ENCODE assay signal across 8 cellular contexts in the genomic region with DNA sequence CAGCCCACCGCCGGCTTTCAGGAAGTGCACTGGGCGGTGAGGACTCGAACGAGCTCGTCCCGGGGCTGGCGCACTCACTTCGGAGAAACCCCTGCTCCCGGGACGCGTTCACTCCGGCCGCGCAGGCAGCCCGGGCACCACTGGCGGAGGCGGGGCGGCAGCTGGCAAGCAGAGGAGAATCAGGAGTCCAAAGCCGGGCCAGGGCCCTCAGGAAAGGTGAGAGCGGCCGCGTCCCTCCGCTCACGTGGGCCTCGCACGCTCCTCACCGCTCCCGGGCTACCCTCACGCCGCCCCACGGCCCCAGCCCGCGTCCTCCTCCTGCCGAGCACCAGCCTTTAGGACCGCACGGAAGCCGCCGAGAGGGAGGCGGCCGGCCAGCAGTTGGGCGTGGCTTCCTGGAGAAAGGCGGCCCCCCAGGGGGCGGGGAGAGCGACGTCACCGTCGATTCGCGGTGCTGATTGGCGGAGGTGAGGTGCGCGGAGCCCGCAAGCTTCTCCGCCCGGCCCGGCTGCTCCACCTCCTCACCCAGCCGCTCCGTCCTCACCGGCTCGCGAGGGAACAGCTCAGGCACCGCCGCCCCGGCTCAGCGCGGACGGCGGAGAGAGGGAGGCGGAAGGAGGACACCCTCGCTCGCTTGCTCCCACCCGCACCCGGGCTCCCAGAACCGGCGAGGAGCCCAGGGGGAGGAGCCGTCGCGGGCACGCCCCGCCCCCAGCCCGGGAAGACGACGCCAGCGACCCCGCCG. TPM values are rescaled to one million over a fixed set of nuclear protein-coding genes. Genes with fewer than 3 reads are reported as not detected.
DNase-seq lines count a peak whose midpoint lies in the region; ATAC-seq and TF ChIP-seq lines count a peak whose summit lies in the region.

TSS of gene ZCCHC2 (plus strand) at position 516 of the 745 bp plus-strand sequence. CDS start 400 bp downstream, outside the sequence.

- H3K4me1 Mint-ChIP-seq in T-helper 1 cell treated with Interleukin-12 subunit alpha and Interleukin-12 subunit beta and Interleukin-4 antibody, amounts not matched to agents 30 μg/mL and 1 μg/mL, for 36 hours (ENCODE audit: low read depth): peaks cover 29% of the 10 kb centered on the region
- H3K4me1 Mint-ChIP-seq in progenitor cell of endocrine pancreas (ENCODE audit: low read depth): peaks cover 19% of the 10 kb centered on the region

- H3K27ac Mint-ChIP-seq in T-helper 1 cell treated with Interleukin-12 subunit alpha and Interleukin-12 subunit beta and Interleukin-4 antibody, amounts not matched to agents 30 μg/mL and 1 μg/mL, for 36 hours: peak within 1 kb of the TSS; percentile 80
- H3K27ac Mint-ChIP-seq in progenitor cell of endocrine pancreas: peak within 1 kb of the TSS; percentile 84

- peaks cover 5% of the 10 kb centered on the region for H3K9me3 Mint-ChIP-seq in T-helper 1 cell treated with Interleukin-12 subunit alpha and Interleukin-12 subunit beta and Interleukin-4 antibody, amounts not matched to agents 30 μg/mL and 1 μg/mL, for 36 hours
- no peaks in the 10 kb centered on the region for H3K9me3 Mint-ChIP-seq in progenitor cell of endocrine pancreas (ENCODE audit: low read depth)

- intact Hi-C loops in left cardiac atrium (cut with DNase I): loop anchor here (5.0 kb wide), 2 partner anchors 70 to 95 kb away; no protein-coding TSS in a partner anchor

- in situ Hi-C loops in GM13977 (cut with MboI; ENCODE audit: low pct_unique_long_range_greater_than_20kb, low sequenced_read_pairs, unreplicated experiment): no loop called here

- peak; percentile 65 for ATAC-seq in HG02884 (IDR thresholded peaks at IDR 0.05; ENCODE audit: unreplicated experiment)
- peak; percentile 87 to 89 for ATAC-seq in left cardiac atrium

- H3K27me3 Mint-ChIP-seq in T-helper 1 cell treated with Interleukin-12 subunit alpha and Interleukin-12 subunit beta and Interleukin-4 antibody, amounts not matched to agents 30 μg/mL and 1 μg/mL, for 36 hours (ENCODE audit: low read depth): peaks cover 6% of the 10 kb centered on the region
- peaks cover 6% of the 10 kb centered on the region for H3K27me3 Mint-ChIP-seq in progenitor cell of endocrine pancreas

- peaks cover 26% of the 10 kb centered on the region for H3K36me3 Mint-ChIP-seq in T-helper 1 cell treated with Interleukin-12 subunit alpha and Interleukin-12 subunit beta and Interleukin-4 antibody, amounts not matched to agents 30 μg/mL and 1 μg/mL, for 36 hours (ENCODE audit: low read depth)
- H3K36me3 Mint-ChIP-seq in progenitor cell of endocrine pancreas (ENCODE audit: insufficient read depth): no peaks in the 10 kb centered on the region

- no peak for TF ChIP-seq CTCF in GM13977 (IDR thresholded peaks at IDR 0.05; ENCODE audit: extremely low read depth, insufficient read depth, missing control alignments)
- TF ChIP-seq CTCF in progenitor cell of endocrine pancreas (IDR thresholded peaks at IDR 0.05; ENCODE audit: unreplicated experiment): no peak

- H3K4me3 Mint-ChIP-seq in T-helper 1 cell treated with Interleukin-12 subunit alpha and Interleukin-12 subunit beta and Interleukin-4 antibody, amounts not matched to agents 30 μg/mL and 1 μg/mL, for 36 hours: peak within 1 kb of the TSS; percentile 88
- peak within 1 kb of the TSS; percentile 81 for H3K4me3 Mint-ChIP-seq in progenitor cell of endocrine pancreas (ENCODE audit: low read depth)

- peak; percentile 97 for DNase-seq in GM13977 (ENCODE audit: low spot score)
- DNase-seq in NCI-H1694 (lab: John Stamatoyannopoulos, UW): peak; percentile 76
- DNase-seq in amniotic stem cell (lab: John Stamatoyannopoulos, UW): peak; percentile 97
- peak; percentile 98 for DNase-seq in left cardiac atrium
- DNase-seq in progenitor cell of endocrine pancreas (ENCODE audit: low spot score, unreplicated experiment): peak; percentile 97
- peak; percentile 99 for DNase-seq in ureter (ENCODE audit: low spot score)

RNA-seq across cellular contexts. Expression of gene ZCCHC2, which starts in this region (rescaled TPM):
- total RNA-seq in left cardiac atrium: 10 to 100 TPM; 19.0 to 24.1 TPM
- total RNA-seq in progenitor cell of endocrine pancreas: 18.5 and 20.6 TPM in 2 replicates
- total RNA-seq in ureter: 36.8 TPM

Comparison
In these comparisons a context has a peak if more than half of its experiments do, and no peak if none do; other contexts are left out.
1. Peak in every context shown above with its lines: DNase-seq and ATAC-seq.